ENCODE assay signal across 18 cellular contexts in genomic region chr6:11902527-11902926, GRCh38.
DNase-seq lines count a peak whose midpoint lies in the region; ATAC-seq and TF ChIP-seq lines count a peak whose summit lies in the region.
"Had no signal": no experiment of that assay in that cellular context is flagged by ENCODE, and none has a peak within 500 bp of the region (broad histone marks: within the 10 kb centered on the region; RNA-seq: fewer than 3 reads in every experiment).

No MANE protein-coding gene starts in this region.

- H3K36me3 Mint-ChIP-seq in GM23338 (ENCODE audit: low read depth): peaks cover 6% of the 10 kb centered on the region; the same call in 2 of the 3 replicates
- peaks cover 4% of the 10 kb centered on the region for H3K36me3 Mint-ChIP-seq in memory B cell
- H3K36me3 Mint-ChIP-seq in progenitor cell of endocrine pancreas (ENCODE audit: insufficient read depth): peaks cover 2% of the 10 kb centered on the region
- H3K36me3 Mint-ChIP-seq: CD14-positive monocyte; CD8-positive, alpha-beta T cell had no signal

- no peak for TF ChIP-seq CTCF in GM23338 (conservative IDR thresholded peaks at IDR 0.05; ENCODE audit: low read depth in 2 of 2)
- TF ChIP-seq CTCF in Loucy (conservative IDR thresholded peaks at IDR 0.05; ENCODE audit: low read length): no peak
- no peak for TF ChIP-seq CTCF in progenitor cell of endocrine pancreas (IDR thresholded peaks at IDR 0.05; ENCODE audit: unreplicated experiment)

- 0 out of 2 replicates have a peak overlapping the region, but pooled peaks have one; percentile 54 for H2AFZ ChIP-seq in GM23338
- H2AFZ ChIP-seq in Loucy (ENCODE audit: low read length): no peak overlapping the region

- H3K9ac ChIP-seq in Loucy (ENCODE audit: low read depth, low read length, poor library complexity, severe bottlenecking): no peak overlapping the region

- H3K27me3 Mint-ChIP-seq in GM23338 (ENCODE audit: insufficient read depth, low read depth, poor library complexity): no peaks in the 10 kb centered on the region
- peaks cover 11% of the 10 kb centered on the region for H3K27me3 Mint-ChIP-seq in memory B cell
- peaks cover 2% of the 10 kb centered on the region for H3K27me3 Mint-ChIP-seq in progenitor cell of endocrine pancreas

- ATAC-seq in GM23338 (no peak), memory B cell (ENCODE audit: low read depth) (peak; percentile 59)
- peak; percentile 65 for ATAC-seq in stimulated activated naive CD8-positive, alpha-beta T cell treated with anti-CD3 and anti-CD28 coated beads, Interleukin-15, Interleukin-2, amounts not matched to agents 100 U/mL and 50 U/mL, for 24 hours
- ATAC-seq: CD8-positive, alpha-beta T cell had no signal

- no peaks in the 10 kb centered on the region; the same call in 1 of the 2 replicates for H3K9me3 ChIP-seq in Loucy (ENCODE audit: insufficient read depth, low read depth, low read length)
- H3K9me3 ChIP-seq: HAP-1 had no signal

- H3K27ac Mint-ChIP-seq in GM23338 (no peak overlapping the region), memory B cell (no peak overlapping the region), progenitor cell of endocrine pancreas (no peak overlapping the region)
- H3K27ac Mint-ChIP-seq: CD14-positive monocyte; CD8-positive, alpha-beta T cell; HFFc6 had no signal

- H4K20me1 ChIP-seq in GM23338 (replicated peaks; ENCODE audit: insufficient read depth) (no peaks in the 10 kb centered on the region), Loucy (ENCODE audit: insufficient read depth, low read length, poor library complexity, severe bottlenecking) (no peaks in the 10 kb centered on the region)

- no peaks in the 10 kb centered on the region for H3K79me2 ChIP-seq in GM23338 (replicated peaks; ENCODE audit: insufficient read depth)
- H3K79me2 ChIP-seq in Loucy (ENCODE audit: insufficient read depth, low read length): no peaks in the 10 kb centered on the region

- H3K9me3 Mint-ChIP-seq in GM23338 (peaks cover 4% of the 10 kb centered on the region; the same call in 1 of the 3 replicates), memory B cell (peaks cover 3% of the 10 kb centered on the region), progenitor cell of endocrine pancreas (ENCODE audit: low read depth) (peaks cover 8% of the 10 kb centered on the region)
- H3K9me3 Mint-ChIP-seq: CD8-positive, alpha-beta T cell; HFFc6 had no signal

- no peak overlapping the region for H3K27ac ChIP-seq in GM23338 (ENCODE audit: low read depth)

- H3K27me3 ChIP-seq in GM23338 (ENCODE audit: insufficient read depth): no peaks in the 10 kb centered on the region
- no peaks in the 10 kb centered on the region for H3K27me3 ChIP-seq in Loucy (ENCODE audit: insufficient read depth, low read length, poor library complexity, severe bottlenecking)

- H3K4me3 ChIP-seq in GM23338: no peak overlapping the region
- H3K4me3 ChIP-seq in Loucy (ENCODE audit: low read length, poor library complexity, severe bottlenecking): no peak overlapping the region
- H3K4me3 ChIP-seq: HAP-1 had no signal

- H3F3A ChIP-seq in GM23338 (replicated peaks; ENCODE audit: low read depth) (no peaks in the 10 kb centered on the region), Loucy (ENCODE audit: low read depth) (0 out of 2 replicates have a peak, but pooled peaks cover 3% of the 10 kb centered on the region)

- DNase-seq in GM23338 (ENCODE audit: low spot score) (no peak), memory B cell (ENCODE audit: low spot score in 2 of 2) (no peak), NCI-H748 treated with DMSO at 0.1 percent for 48 hours (lab: John Stamatoyannopoulos, UW) (no peak), G401 (ENCODE audit: low spot score) (no peak), MV-4-11 (lab: John Stamatoyannopoulos, UW) (no peak), progenitor cell of endocrine pancreas (ENCODE audit: low spot score, unreplicated experiment) (no peak)
- no peak for DNase-seq in stimulated activated naive CD8-positive, alpha-beta T cell treated with anti-CD3 and anti-CD28 coated beads, Interleukin-15, Interleukin-2, amounts not matched to agents 100 U/mL and 50 U/mL, for 24 hours
- DNase-seq: CD8-positive, alpha-beta T cell; COR-L47; DMS153; DMS79 treated with DMSO at 0.1 percent for 48 hours; EL; GDM1; GOT3; HFFc6 had no signal

- H3K4me2 ChIP-seq in GM23338 (no peak overlapping the region), Loucy (ENCODE audit: low read depth, low read length, poor library complexity, severe bottlenecking) (peak overlapping the region; percentile 86)

- H3K9me2 ChIP-seq in GM23338 (ENCODE audit: insufficient read depth) (no peaks in the 10 kb centered on the region), Loucy (replicated peaks; ENCODE audit: low read depth, low read length) (no peaks in the 10 kb centered on the region)

- H3K4me1 ChIP-seq in GM23338 (ENCODE audit: insufficient read depth): peaks cover 4% of the 10 kb centered on the region; the same call in 1 of the 2 replicates
- H3K4me1 ChIP-seq in Loucy (ENCODE audit: insufficient read depth, low read length, poor library complexity, severe bottlenecking): peaks cover 22% of the 10 kb centered on the region
- H3K4me1 ChIP-seq: HAP-1 had no signal

- no peaks in the 10 kb centered on the region for H3K36me3 ChIP-seq in GM23338 (ENCODE audit: insufficient read depth)
- no peaks in the 10 kb centered on the region for H3K36me3 ChIP-seq in Loucy (ENCODE audit: insufficient read depth, low read length)
- H3K36me3 ChIP-seq: HAP-1 had no signal

- H3K4me3 Mint-ChIP-seq in GM23338 (no peak overlapping the region), memory B cell (no peak overlapping the region), progenitor cell of endocrine pancreas (ENCODE audit: low read depth) (no peak overlapping the region)
- H3K4me3 Mint-ChIP-seq: CD14-positive monocyte; CD8-positive, alpha-beta T cell; HFFc6 had no signal

- in situ Hi-C loops in G401 (cut with HindIII; ENCODE audit: low sequenced_read_pairs): no loop called here

- peaks cover 21% of the 10 kb centered on the region for H3K4me1 Mint-ChIP-seq in GM23338
- peaks cover 10% of the 10 kb centered on the region for H3K4me1 Mint-ChIP-seq in memory B cell
- peaks cover 2% of the 10 kb centered on the region for H3K4me1 Mint-ChIP-seq in progenitor cell of endocrine pancreas (ENCODE audit: low read depth)
- H3K4me1 Mint-ChIP-seq: CD14-positive monocyte had no signal

TF ChIP-seq in GM23338, 12 proteins besides CTCF, POLR2A, EP300 and RAD21 (continues in another document):
- no peak for TF ChIP-seq STAT1 (IDR thresholded peaks at IDR 0.05; ENCODE audit: unreplicated experiment)
- TF ChIP-seq ZNF462 (CRISPR knock-in tag; IDR thresholded peaks at IDR 0.05): no peak
- no peak for TF ChIP-seq NANOG (IDR thresholded peaks at IDR 0.05; ENCODE audit: borderline replicate concordance)
- TF ChIP-seq POLR2AphosphoS5 (IDR thresholded peaks at IDR 0.05; ENCODE audit: low read depth): no peak
